Comparison of ENCODE assay signal across 8 cellular contexts in genomic region chr2:85436836-85437487, GRCh38. TPM values are rescaled to one million over a fixed set of nuclear protein-coding genes. Genes with fewer than 3 reads are reported as not detected.
A peak's percentile ranks its signal among the peaks of the same experiment; 100 is the strongest.
DNase-seq lines count a peak whose midpoint lies in the region; ATAC-seq and TF ChIP-seq lines count a peak whose summit lies in the region.

No MANE protein-coding gene starts in this region.

- WGBS in upper lobe of left lung, 2 donors = 53 to 72% methylated on average over 10 of the region's 10 CpGs

- DNase-seq in activated T-cell treated with anti-CD3 and anti-CD28 coated beads, Interleukin-2, amount 50 U/mL, for 1 hour = peak; percentile 29
- DNase-seq in activated T-cell treated with anti-CD3 and anti-CD28 coated beads for 4 hours (no peak), lower lobe of right lung (no peak), upper lobe of left lung (no peak), NCI-H526 treated with DMSO at 0.1 percent for 48 hours (lab: John Stamatoyannopoulos, UW) (no peak)
- DNase-seq in activated naive CD4-positive, alpha-beta T cell treated with anti-CD3 and anti-CD28 coated beads, Interleukin-2, amount 50 U/mL, for 72 hours (ENCODE audit: low spot score in 2 of 2) = no peak

- TF ChIP-seq POLR2A in upper lobe of left lung (IDR thresholded peaks at IDR 0.05) = no peak

- H3K9me3 Mint-ChIP-seq in activated naive CD4-positive, alpha-beta T cell treated with anti-CD3 and anti-CD28 coated beads, Interleukin-2, amount 50 U/mL, for 72 hours = no peaks in the 10 kb centered on the region

- intact Hi-C loops in lower lobe of right lung (cut with DNase I) = no loop called here

- H3K4me3 ChIP-seq in lower lobe of right lung (peak overlapping the region; percentile 54), upper lobe of left lung (peak overlapping the region in 3 of 4 donors; percentile 43 to 56 (median 53))

- H3K36me3 Mint-ChIP-seq in activated naive CD4-positive, alpha-beta T cell treated with anti-CD3 and anti-CD28 coated beads, Interleukin-2, amount 50 U/mL, for 72 hours = no peaks in the 10 kb centered on the region

- no peaks in the 10 kb centered on the region for H3K27me3 ChIP-seq in lower lobe of right lung (ENCODE audit: low read depth)
- H3K27me3 ChIP-seq in upper lobe of left lung = no peaks in the 10 kb centered on the region

- no peak for TF ChIP-seq EP300 in upper lobe of left lung (IDR thresholded peaks at IDR 0.05)

- no peak for ATAC-seq in activated naive CD4-positive, alpha-beta T cell treated with anti-CD3 and anti-CD28 coated beads, Interleukin-2, amount 50 U/mL, for 72 hours
- no peak for ATAC-seq in lower lobe of right lung
- no peak for ATAC-seq in upper lobe of left lung (ENCODE audit: low FRiP score in 2 of 2)
- no peak for ATAC-seq in GM21619 (IDR thresholded peaks at IDR 0.05; ENCODE audit: unreplicated experiment)
- no peak for ATAC-seq in GM18907 (IDR thresholded peaks at IDR 0.05; ENCODE audit: unreplicated experiment)

- H3K36me3 ChIP-seq in lower lobe of right lung (no peaks in the 10 kb centered on the region), upper lobe of left lung (no peaks in the 10 kb centered on the region)

- H3K27ac ChIP-seq in lower lobe of right lung = peak overlapping the region; percentile 94
- peak overlapping the region; percentile 92 to 98 (median 98) for H3K27ac ChIP-seq in upper lobe of left lung

- H3K9me3 ChIP-seq in lower lobe of right lung = no peaks in the 10 kb centered on the region
- no peaks in the 10 kb centered on the region for H3K9me3 ChIP-seq in upper lobe of left lung

- H3K4me1 ChIP-seq in lower lobe of right lung (peaks cover 48% of the 10 kb centered on the region), upper lobe of left lung (peaks cover 38 to 57% (median 48%) of the 10 kb centered on the region in 4 donors)

- no peak for TF ChIP-seq CTCF in lower lobe of right lung (IDR thresholded peaks at IDR 0.05)
- TF ChIP-seq CTCF in upper lobe of left lung (IDR thresholded peaks at IDR 0.05) = no peak

- peak overlapping the region; percentile 93 to 98 for H3K27ac Mint-ChIP-seq in activated naive CD4-positive, alpha-beta T cell treated with anti-CD3 and anti-CD28 coated beads, Interleukin-2, amount 50 U/mL, for 72 hours

RNA-seq across cellular contexts. Expression of gene SH2D6, which starts 18.4 kb away (rescaled TPM):
- 1 to 10 TPM in 1 of 2 donors, under 1 TPM in 1; 0.55 to 2.5 TPM for total RNA-seq in activated naive CD4-positive, alpha-beta T cell treated with anti-CD3 and anti-CD28 coated beads, Interleukin-2, amount 50 U/mL, for 72 hours
- total RNA-seq in lower lobe of right lung (0.97 TPM), upper lobe of left lung (under 1 TPM in 1 of 6 donors, not detected in 5; 0.51 TPM)

RNA-seq across cellular contexts. Expression of gene CAPG, which starts 26.8 kb away (rescaled TPM):
- total RNA-seq in activated naive CD4-positive, alpha-beta T cell treated with anti-CD3 and anti-CD28 coated beads, Interleukin-2, amount 50 U/mL, for 72 hours = 10 to 100 TPM; 38.0 to 39.8 TPM
- total RNA-seq in lower lobe of right lung (555 TPM), upper lobe of left lung (100 to 1,000 TPM; 169 to 611 (median 375) TPM)

Comparison
In these comparisons a context has a peak if more than half of its experiments do, and no peak if none do; other contexts are left out.
1. RNA of gene CAPG, which starts 26.8 kb away (total RNA-seq): 555 TPM in lower lobe of right lung (single experiment) and 169 to 611 TPM in upper lobe of left lung; 38.0 to 39.8 TPM in activated naive CD4-positive, alpha-beta T cell treated with anti-CD3 and anti-CD28 coated beads, Interleukin-2, amount 50 U/mL, for 72 hours; every median in the first group is over 4 times any median in the second.